Comparison of ENCODE assay signal across 12 cellular contexts in genomic region chr1:231423648-231424047, GRCh38. TPM values are rescaled to one million over a fixed set of nuclear protein-coding genes. Genes with fewer than 3 reads are reported as not detected.
DNase-seq lines count a peak whose midpoint lies in the region; ATAC-seq and TF ChIP-seq lines count a peak whose summit lies in the region.
"Had no signal": no experiment of that assay in that cellular context is flagged by ENCODE, and none has a peak within 500 bp of the region (broad histone marks: within the 10 kb centered on the region; RNA-seq: fewer than 3 reads in every experiment).

No MANE protein-coding gene starts in this region.

- no peak overlapping the region for H2AFZ ChIP-seq in mammary epithelial cell (ENCODE audit: low read depth, low read length)
- H2AFZ ChIP-seq in hepatocyte, result no peak overlapping the region

- POLR2A ChIA-PET in MCF 10A (lab: Yijun Ruan, JAX), result interaction anchor here (0.5 to 3.3 kb wide), 23 partner anchors 9 to 182 kb away, joined by 3 to 50 read pairs (median 3); partner anchors contain the start of genes EXOC8, SPRTN and TSNAX

- peak overlapping the region; percentile 82 for H3K4me3 Mint-ChIP-seq in MCF 10A (ENCODE audit: unreplicated experiment)

- H4K20me1 ChIP-seq in mammary epithelial cell (ENCODE audit: insufficient read depth, low read length), result no peaks in the 10 kb centered on the region
- H4K20me1 ChIP-seq in hepatocyte (ENCODE audit: insufficient read depth, poor library complexity, severe bottlenecking), result peaks cover 24% of the 10 kb centered on the region

- BruUV-seq in MCF 10A (replicated peaks; lab: Mats Ljungman, UMichigan), result no TSS peak
- BruUV-seq in mammary epithelial cell (replicated peaks; lab: Mats Ljungman, UMichigan), result no TSS peak

- H3K9ac ChIP-seq in mammary epithelial cell (ENCODE audit: insufficient read depth, low read length), result no peak overlapping the region

- H3K27me3 ChIP-seq in mammary epithelial cell (ENCODE audit: insufficient read depth, low read length) (no peaks in the 10 kb centered on the region), hepatocyte (no peaks in the 10 kb centered on the region), foreskin keratinocyte (no peaks in the 10 kb centered on the region)
- H3K27me3 ChIP-seq: tibial artery had no signal

- H3K4me3 ChIP-seq in mammary epithelial cell (replicated peaks in 1 of 3; ENCODE audit: insufficient read depth in 1 of 3, low read depth in 2 of 3, low read length in 3 of 3) (no peak overlapping the region), hepatocyte (no peak overlapping the region)

- H3K79me2 ChIP-seq in mammary epithelial cell (ENCODE audit: insufficient read depth, low read length), result peaks cover 31% of the 10 kb centered on the region
- H3K79me2 ChIP-seq in hepatocyte, result peaks cover 25% of the 10 kb centered on the region

- H3K27ac ChIP-seq in mammary epithelial cell (ENCODE audit: insufficient read depth, low read depth, low read length) (no peak overlapping the region), hepatocyte (peak overlapping the region; percentile 95), temporal lobe (ENCODE audit: low read depth, low read length) (peak overlapping the region; percentile 20), foreskin keratinocyte (no peak overlapping the region)

- H3K4me1 Mint-ChIP-seq in MCF 10A (ENCODE audit: insufficient read depth, unreplicated experiment), result peaks cover 20% of the 10 kb centered on the region

- dilution Hi-C loops in mammary epithelial cell (cut with HindIII; ENCODE audit: low sequenced_read_pairs), result no loop called here

- no peak for ATAC-seq in foreskin keratinocyte
- no peak for ATAC-seq in GM21717 (IDR thresholded peaks at IDR 0.05; ENCODE audit: unreplicated experiment)

- H3K4me2 ChIP-seq in mammary epithelial cell (ENCODE audit: insufficient read depth, low read depth, low read length) (no peak overlapping the region), hepatocyte (peak overlapping the region; percentile 84)

- H3K9me3 Mint-ChIP-seq in MCF 10A (ENCODE audit: unreplicated experiment), result no peaks in the 10 kb centered on the region
- H3K9me3 Mint-ChIP-seq: activated T-helper 2 cell treated with anti-CD3 and anti-CD28 coated beads, Interferon-gamma antibody, Interleukin-2, Interleukin-4, amounts not matched to agents 10 μg/mL and 5 μg/mL and 100 μg/mL, durations not matched to agents 14 hours and 24 hours and 36 hours had no signal

- TF ChIP-seq CTCF in MCF 10A (IDR thresholded peaks at IDR 0.05; ENCODE audit: unreplicated experiment), result no peak
- TF ChIP-seq CTCF in mammary epithelial cell (conservative IDR thresholded peaks at IDR 0.05 in 1 of 2, IDR thresholded peaks at IDR 0.05 in 1 of 2; ENCODE audit: extremely low read depth in 1 of 2, insufficient read depth in 1 of 2, low read depth in 1 of 2, low read length in 2 of 2), result no peak
- TF ChIP-seq CTCF in hepatocyte (IDR thresholded peaks at IDR 0.05; ENCODE audit: poor library complexity), result no peak
- no peak for TF ChIP-seq CTCF in foreskin keratinocyte (conservative IDR thresholded peaks at IDR 0.05)

- CTCF ChIA-PET in MCF 10A (lab: Yijun Ruan, JAX), result interaction anchor here (0.5 to 1.4 kb wide), 7 partner anchors 13 to 165 kb away, joined by 3 to 6 read pairs (median 3); partner anchors contain the start of genes EXOC8 and SPRTN
- CTCF ChIA-PET in mammary epithelial cell (lab: Charles Lee; ENCODE audit: low non-redundant PET), result no interaction called here

- no peaks in the 10 kb centered on the region for H3K9me2 ChIP-seq in hepatocyte (replicated peaks; ENCODE audit: insufficient read depth)

- H3K9me3 ChIP-seq in mammary epithelial cell (replicated peaks; ENCODE audit: insufficient read depth, low read length) (no peaks in the 10 kb centered on the region), hepatocyte (ENCODE audit: low read depth) (no peaks in the 10 kb centered on the region)
- H3K9me3 ChIP-seq: neutrophil, tibial artery had no signal

- WGBS in mammary epithelial cell (ENCODE audit: low coverage, missing lambda C conversion rate), result 94% methylated on average over 1 of the region's 1 CpG
- 76% methylated on average over 1 of the region's 1 CpG for WGBS in hepatocyte (ENCODE audit: low lambda C conversion rate, missing lambda C conversion rate)

- peak overlapping the region; percentile 87 for H3K27ac Mint-ChIP-seq in MCF 10A (ENCODE audit: low read depth, unreplicated experiment)

- in situ Hi-C loops in mammary epithelial cell (cut with MboI; ENCODE audit: low sequenced_read_pairs in 2 of 2), result no loop called here

- no peaks in the 10 kb centered on the region for H3K36me3 Mint-ChIP-seq in MCF 10A (ENCODE audit: insufficient read depth, unreplicated experiment)

- DNase-seq in MCF 10A (ENCODE audit: unreplicated experiment), result peak; percentile 30
- no peak for DNase-seq in mammary epithelial cell
- peak; percentile 71 for DNase-seq in NCI-H774 (lab: John Stamatoyannopoulos, UW)
- peak; percentile 34 for DNase-seq in hepatocyte (ENCODE audit: low spot score)
- DNase-seq in foreskin keratinocyte, result no peak
- no peak for DNase-seq in NAMALWA (ENCODE audit: low spot score)
- DNase-seq: cortex of kidney, tibial artery had no signal

- H3K36me3 ChIP-seq in mammary epithelial cell (ENCODE audit: insufficient read depth, low read length) (no peaks in the 10 kb centered on the region), hepatocyte (replicated peaks; ENCODE audit: insufficient read depth, low read depth) (no peaks in the 10 kb centered on the region)
- H3K36me3 ChIP-seq: neutrophil, tibial artery had no signal

- no peaks in the 10 kb centered on the region for H3K27me3 Mint-ChIP-seq in MCF 10A (ENCODE audit: insufficient read depth, unreplicated experiment)

- H3K4me1 ChIP-seq in mammary epithelial cell (ENCODE audit: insufficient read depth, low read length) (peaks cover 5% of the 10 kb centered on the region), hepatocyte (ENCODE audit: insufficient read depth) (peaks cover 22% of the 10 kb centered on the region), foreskin keratinocyte (peaks cover 17% of the 10 kb centered on the region)

- intact Hi-C loops in MCF 10A (cut with micrococcal nuclease) (no loop called here), mammary epithelial cell (cut with micrococcal nuclease) (loop anchor here (2.0 kb wide), 1 partner anchor 167 kb away; no protein-coding TSS in a partner anchor)

RNA-seq across cellular contexts. Expression of gene EGLN1, which starts 1.6 kb away (rescaled TPM):
- total RNA-seq in MCF 10A (2022) (67.3 and 68.8 TPM in 2 replicates), mammary epithelial cell (10 to 100 TPM; 18.5 to 24.0 TPM), hepatocyte (31.4 and 36.5 TPM in 2 replicates), temporal lobe (52.9 TPM), foreskin keratinocyte (18.6 and 19.5 TPM in 2 replicates)
- polyA plus RNA-seq in mammary epithelial cell (15.8 TPM), hepatocyte (18.3 and 20.5 TPM in 2 replicates), foreskin keratinocyte (4.0 and 4.4 TPM in 2 replicates)
- 57.5 TPM for polyA minus RNA-seq in mammary epithelial cell

Comparison
In these comparisons a context has a peak if more than half of its experiments do, and no peak if none do; other contexts are left out.
1. DNase-seq: peak in MCF 10A (single experiment), NCI-H774 (single experiment) and hepatocyte (single experiment); none in mammary epithelial cell (single experiment), foreskin keratinocyte (0 of 2) and NAMALWA (single experiment).
2. H3K27ac ChIP-seq: peak in hepatocyte (single experiment) and temporal lobe (single experiment); none in mammary epithelial cell (single experiment) and foreskin keratinocyte (single experiment).